In the genomic region with DNA sequence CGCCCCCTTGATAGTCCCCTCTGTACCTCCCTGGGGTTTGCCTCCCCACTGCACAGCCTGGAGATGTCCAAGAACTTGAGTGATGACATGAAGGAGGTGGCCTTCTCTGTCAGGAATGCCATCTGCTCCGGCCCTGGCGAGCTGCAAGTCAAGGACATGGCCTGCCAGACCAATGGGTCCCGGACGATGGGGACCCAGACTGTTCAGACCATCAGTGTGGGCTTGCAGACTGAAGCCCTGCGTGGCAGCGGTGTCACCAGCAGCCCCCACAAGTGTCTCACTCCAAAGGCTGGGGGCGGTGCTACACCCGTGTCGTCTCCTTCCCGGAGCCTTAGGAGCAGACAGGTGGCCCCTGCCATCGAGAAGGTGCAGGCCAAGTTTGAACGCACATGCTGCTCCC, we compare ENCODE assay signal across 34 cellular contexts.
"Had no signal": no experiment of that assay in that cellular context is flagged by ENCODE, and none has a peak within 500 bp of the region (broad histone marks: within the 10 kb centered on the region; RNA-seq: fewer than 3 reads in every experiment).

No MANE protein-coding gene starts in this region.

- H3K27ac ChIP-seq: ascending aorta, cardiac muscle cell, VCaP had no signal

- H3K4me1 ChIP-seq: ascending aorta had no signal

- FAIRE-seq: bronchial epithelial cell, TTC549 had no signal

- H3K4me3 Mint-ChIP-seq: activated B cell treated with CpG ODN at 0.5 μM for 24 hours; activated CD4-positive, alpha-beta memory T cell treated with anti-CD3 and anti-CD28 coated beads, Interleukin-2, amount 10 ng/mL, durations not matched to agents 7 days and 5 days; activated CD4-positive, alpha-beta T cell treated with anti-CD3 and anti-CD28 coated beads, Interleukin-2, amount 10 ng/mL, durations not matched to agents 7 days and 5 days; activated CD8-positive, alpha-beta memory T cell treated with anti-CD3 and anti-CD28 coated beads, Interleukin-2, amount 10 ng/mL, durations not matched to agents 7 days and 5 days; activated CD8-positive, alpha-beta T cell treated with anti-CD3 and anti-CD28 coated beads, Interleukin-2, amount 10 ng/mL, durations not matched to agents 7 days and 5 days; activated naive CD4-positive, alpha-beta T cell treated with anti-CD3 and anti-CD28 coated beads, Interleukin-2, amount 10 ng/mL, durations not matched to agents 7 days and 5 days; activated naive CD4-positive, alpha-beta T cell treated with anti-CD3 and anti-CD28 coated beads, Interleukin-2, amount 50 U/mL, for 24 hours; activated naive CD8-positive, alpha-beta T cell; activated naive CD8-positive, alpha-beta T cell treated with anti-CD3 and anti-CD28 coated beads, Interleukin-2, amount 10 ng/mL, durations not matched to agents 7 days and 5 days; activated naive CD8-positive, alpha-beta T cell treated with anti-CD3 and anti-CD28 coated beads, Interleukin-2, amount 50 U/mL, for 24 hours; activated T-cell treated with anti-CD3 and anti-CD28 coated beads, Interleukin-2, amount 50 U/mL, for 24 hours; brain; central memory CD8-positive, alpha-beta T cell; T-helper 1 cell treated with Interleukin-12 subunit alpha and Interleukin-12 subunit beta and Interleukin-4 antibody, amounts not matched to agents 30 μg/mL and 1 μg/mL, for 36 hours; T-helper 2 cell treated with Interferon-gamma antibody and Interleukin-4, amounts not matched to agents 5 μg/mL and 100 μg/mL, for 36 hours had no signal

- DNase-seq: activated B cell treated with CpG ODN at 0.5 μM for 24 hours; activated CD4-positive, alpha-beta memory T cell treated with anti-CD3 and anti-CD28 coated beads, Interleukin-2, amount 10 ng/mL, durations not matched to agents 7 days and 5 days; activated CD4-positive, alpha-beta T cell treated with anti-CD3 and anti-CD28 coated beads for 4 hours; activated CD4-positive, alpha-beta T cell treated with anti-CD3 and anti-CD28 coated beads, Interleukin-2, amount 10 ng/mL, durations not matched to agents 7 days and 5 days; activated CD4-positive, alpha-beta T cell treated with anti-CD3 and anti-CD28 coated beads, Interleukin-2, amount 50 U/mL, for 48 hours; activated CD4-positive, CD25-positive, alpha-beta regulatory T cell treated with anti-CD3 and anti-CD28 coated beads, Interleukin-2, amount 50 U/mL, for 72 hours; activated CD8-positive, alpha-beta memory T cell treated with anti-CD3 and anti-CD28 coated beads for 24 hours; activated CD8-positive, alpha-beta memory T cell treated with anti-CD3 and anti-CD28 coated beads, Interleukin-2, amount 10 ng/mL, durations not matched to agents 7 days and 5 days; activated CD8-positive, alpha-beta memory T cell treated with anti-CD3 and anti-CD28 coated beads, Interleukin-2, amount 50 U/mL, for 48 hours; activated CD8-positive, alpha-beta T cell treated with anti-CD3 and anti-CD28 coated beads, Interleukin-2, amount 10 ng/mL, durations not matched to agents 7 days and 5 days; activated effector memory CD4-positive, alpha-beta T cell treated with Interleukin-2 at 50 U/mL for 16 hours; activated gamma-delta T cell; activated naive CD4-positive, alpha-beta T cell treated with anti-CD3 and anti-CD28 coated beads, Interleukin-2, amount 10 ng/mL, durations not matched to agents 7 days and 5 days; activated naive CD4-positive, alpha-beta T cell treated with Interleukin-2 at 50 U/mL for 16 hours; activated naive CD8-positive, alpha-beta T cell treated with anti-CD3 and anti-CD28 coated beads, Interleukin-2, amount 10 ng/mL, durations not matched to agents 7 days and 5 days; activated naive CD8-positive, alpha-beta T cell treated with anti-CD3 and anti-CD28 coated beads, Interleukin-2, amount 50 U/mL, for 24 hours; activated T-cell treated with anti-CD3 and anti-CD28 coated beads, Interleukin-2, amount 50 U/mL, for 24 hours; activated T-cell treated with anti-CD3 and anti-CD28 coated beads, Interleukin-2, amount 50 U/mL, for 48 hours; anterior cingulate cortex; cerebellar nuclear complex; T-helper 2 cell; T-helper 9 cell had no signal

- H3K27ac Mint-ChIP-seq: activated B cell treated with CpG ODN at 0.5 μM for 24 hours; activated CD4-positive, alpha-beta memory T cell treated with anti-CD3 and anti-CD28 coated beads, Interleukin-2, amount 10 ng/mL, durations not matched to agents 7 days and 5 days; activated CD4-positive, alpha-beta T cell treated with anti-CD3 and anti-CD28 coated beads, Interleukin-2, amount 10 ng/mL, durations not matched to agents 7 days and 5 days; activated CD8-positive, alpha-beta memory T cell treated with anti-CD3 and anti-CD28 coated beads, Interleukin-2, amount 10 ng/mL, durations not matched to agents 7 days and 5 days; activated CD8-positive, alpha-beta T cell treated with anti-CD3 and anti-CD28 coated beads, Interleukin-2, amount 10 ng/mL, durations not matched to agents 7 days and 5 days; activated naive CD4-positive, alpha-beta T cell treated with anti-CD3 and anti-CD28 coated beads, Interleukin-2, amount 10 ng/mL, durations not matched to agents 7 days and 5 days; activated naive CD4-positive, alpha-beta T cell treated with anti-CD3 and anti-CD28 coated beads, Interleukin-2, amount 50 U/mL, for 24 hours; activated naive CD8-positive, alpha-beta T cell; activated naive CD8-positive, alpha-beta T cell treated with anti-CD3 and anti-CD28 coated beads, Interleukin-2, amount 10 ng/mL, durations not matched to agents 7 days and 5 days; activated naive CD8-positive, alpha-beta T cell treated with anti-CD3 and anti-CD28 coated beads, Interleukin-2, amount 50 U/mL, for 24 hours; activated T-cell treated with anti-CD3 and anti-CD28 coated beads, Interleukin-2, amount 50 U/mL, for 24 hours; activated T-helper 2 cell treated with anti-CD3 and anti-CD28 coated beads, Interferon-gamma antibody, Interleukin-2, Interleukin-4, amounts not matched to agents 10 μg/mL and 5 μg/mL and 100 μg/mL, durations not matched to agents 14 hours and 24 hours and 36 hours; T-helper 1 cell treated with Interleukin-12 subunit alpha and Interleukin-12 subunit beta and Interleukin-4 antibody, amounts not matched to agents 30 μg/mL and 1 μg/mL, for 36 hours; T-helper 2 cell treated with Interferon-gamma antibody and Interleukin-4, amounts not matched to agents 5 μg/mL and 100 μg/mL, for 36 hours had no signal

- H3K4me3 ChIP-seq: ascending aorta, cardiac muscle cell had no signal

- H3K9me3 Mint-ChIP-seq: activated B cell treated with CpG ODN at 0.5 μM for 24 hours; activated CD4-positive, alpha-beta memory T cell treated with anti-CD3 and anti-CD28 coated beads, Interleukin-2, amount 10 ng/mL, durations not matched to agents 7 days and 5 days; activated CD4-positive, alpha-beta T cell treated with anti-CD3 and anti-CD28 coated beads, Interleukin-2, amount 10 ng/mL, durations not matched to agents 7 days and 5 days; activated naive CD4-positive, alpha-beta T cell treated with anti-CD3 and anti-CD28 coated beads, Interleukin-2, amount 10 ng/mL, durations not matched to agents 7 days and 5 days; activated naive CD4-positive, alpha-beta T cell treated with anti-CD3 and anti-CD28 coated beads, Interleukin-2, amount 50 U/mL, for 24 hours; activated naive CD8-positive, alpha-beta T cell treated with anti-CD3 and anti-CD28 coated beads, Interleukin-2, amount 10 ng/mL, durations not matched to agents 7 days and 5 days; activated naive CD8-positive, alpha-beta T cell treated with anti-CD3 and anti-CD28 coated beads, Interleukin-2, amount 50 U/mL, for 24 hours; activated T-cell treated with anti-CD3 and anti-CD28 coated beads, Interleukin-2, amount 50 U/mL, for 24 hours; activated T-helper 2 cell treated with anti-CD3 and anti-CD28 coated beads, Interferon-gamma antibody, Interleukin-2, Interleukin-4, amounts not matched to agents 10 μg/mL and 5 μg/mL and 100 μg/mL, durations not matched to agents 14 hours and 24 hours and 36 hours; brain; central memory CD8-positive, alpha-beta T cell; T-helper 1 cell treated with Interleukin-12 subunit alpha and Interleukin-12 subunit beta and Interleukin-4 antibody, amounts not matched to agents 30 μg/mL and 1 μg/mL, for 36 hours; T-helper 2 cell treated with Interferon-gamma antibody and Interleukin-4, amounts not matched to agents 5 μg/mL and 100 μg/mL, for 36 hours had no signal

- H3K9me3 ChIP-seq: ascending aorta had no signal

- H3K36me3 ChIP-seq: cardiac muscle cell had no signal

- ATAC-seq: activated CD8-positive, alpha-beta memory T cell treated with anti-CD3 and anti-CD28 coated beads, Interleukin-2, amount 10 ng/mL, durations not matched to agents 7 days and 5 days; activated CD8-positive, alpha-beta T cell treated with anti-CD3 and anti-CD28 coated beads, Interleukin-2, amount 10 ng/mL, durations not matched to agents 7 days and 5 days; activated naive CD8-positive, alpha-beta T cell treated with anti-CD3 and anti-CD28 coated beads, Interleukin-2, amount 50 U/mL, for 24 hours had no signal

- H3K27me3 Mint-ChIP-seq: activated B cell treated with CpG ODN at 0.5 μM for 24 hours; activated CD4-positive, alpha-beta memory T cell treated with anti-CD3 and anti-CD28 coated beads, Interleukin-2, amount 10 ng/mL, durations not matched to agents 7 days and 5 days; activated CD4-positive, alpha-beta T cell treated with anti-CD3 and anti-CD28 coated beads, Interleukin-2, amount 10 ng/mL, durations not matched to agents 7 days and 5 days; activated CD8-positive, alpha-beta memory T cell treated with anti-CD3 and anti-CD28 coated beads, Interleukin-2, amount 10 ng/mL, durations not matched to agents 7 days and 5 days; activated naive CD4-positive, alpha-beta T cell treated with anti-CD3 and anti-CD28 coated beads, Interleukin-2, amount 50 U/mL, for 24 hours; activated naive CD8-positive, alpha-beta T cell; activated naive CD8-positive, alpha-beta T cell treated with anti-CD3 and anti-CD28 coated beads, Interleukin-2, amount 50 U/mL, for 24 hours; activated T-cell treated with anti-CD3 and anti-CD28 coated beads, Interleukin-2, amount 50 U/mL, for 24 hours; brain had no signal

- H3K4me1 Mint-ChIP-seq: activated CD4-positive, alpha-beta memory T cell treated with anti-CD3 and anti-CD28 coated beads, Interleukin-2, amount 10 ng/mL, durations not matched to agents 7 days and 5 days; activated CD4-positive, alpha-beta T cell treated with anti-CD3 and anti-CD28 coated beads, Interleukin-2, amount 10 ng/mL, durations not matched to agents 7 days and 5 days; activated CD8-positive, alpha-beta memory T cell treated with anti-CD3 and anti-CD28 coated beads, Interleukin-2, amount 10 ng/mL, durations not matched to agents 7 days and 5 days; activated naive CD4-positive, alpha-beta T cell treated with anti-CD3 and anti-CD28 coated beads, Interleukin-2, amount 10 ng/mL, durations not matched to agents 7 days and 5 days; activated naive CD4-positive, alpha-beta T cell treated with anti-CD3 and anti-CD28 coated beads, Interleukin-2, amount 50 U/mL, for 24 hours; activated naive CD8-positive, alpha-beta T cell treated with anti-CD3 and anti-CD28 coated beads, Interleukin-2, amount 10 ng/mL, durations not matched to agents 7 days and 5 days; activated naive CD8-positive, alpha-beta T cell treated with anti-CD3 and anti-CD28 coated beads, Interleukin-2, amount 50 U/mL, for 24 hours; central memory CD8-positive, alpha-beta T cell had no signal

- H3K27me3 ChIP-seq: ascending aorta, cardiac muscle cell had no signal
